ENCODE assay signal across 25 cellular contexts in the genomic region with DNA sequence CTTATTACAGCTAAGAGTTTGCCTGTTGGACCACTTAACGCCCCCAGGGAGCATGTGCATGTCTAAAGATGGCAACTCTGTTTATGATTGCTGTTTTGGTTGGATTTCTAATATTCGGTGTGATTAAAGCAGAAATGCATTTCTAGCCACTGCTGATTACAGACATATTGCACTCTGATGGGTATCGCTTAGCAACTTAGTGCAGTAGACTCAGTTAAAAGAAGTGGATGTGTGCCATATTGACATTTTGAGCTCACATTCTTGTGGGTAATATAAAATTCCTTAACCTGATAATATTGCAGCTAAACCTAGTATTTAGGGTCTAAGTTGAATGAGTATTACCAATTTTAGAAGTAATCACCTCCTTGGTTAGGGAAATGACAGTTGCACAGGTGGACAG. TPM values are rescaled to one million over a fixed set of nuclear protein-coding genes. Genes with fewer than 3 reads are reported as not detected.
DNase-seq lines count a peak whose midpoint lies in the region; FAIRE-seq and TF ChIP-seq lines count a peak whose summit lies in the region.
"Had no signal": no experiment of that assay in that cellular context is flagged by ENCODE, and none has a peak within 500 bp of the region (broad histone marks: within the 10 kb centered on the region; RNA-seq: fewer than 3 reads in every experiment).

No MANE protein-coding gene starts in this region.

- no peak overlapping the region for H3K4me3 ChIP-seq in cardiac fibroblast (replicated peaks in 1 of 2; ENCODE audit: low read depth in 2 of 2, low read length in 2 of 2)
- no peak overlapping the region for H3K4me3 ChIP-seq in small intestine (ENCODE audit: low read depth in 1 of 2, low read length in 2 of 2)
- H3K4me3 ChIP-seq: GM12878 had no signal

- no peaks in the 10 kb centered on the region for H3K4me1 ChIP-seq in small intestine (ENCODE audit: control insufficient read depth in 2 of 2, insufficient read depth in 1 of 2, low read depth in 1 of 2, low read length in 1 of 2)

- H3K9me3 ChIP-seq in small intestine (ENCODE audit: control insufficient read depth, low read depth): no peaks in the 10 kb centered on the region

- no peaks in the 10 kb centered on the region for H3K27me3 ChIP-seq in small intestine (ENCODE audit: control insufficient read depth in 2 of 2, insufficient read depth in 2 of 2, low read length in 2 of 2)

- H3K27ac ChIP-seq in small intestine (ENCODE audit: low read depth in 1 of 2, low read length in 1 of 2): no peak overlapping the region

- DNase-seq in EH (ENCODE audit: low read depth): peak; percentile 24
- peak; percentile 24 for DNase-seq in M059J (ENCODE audit: low read depth)
- peak; percentile 9 to 51 for DNase-seq in cardiac fibroblast (ENCODE audit: low read depth in 2 of 2)
- DNase-seq in fibroblast of the conjunctiva (ENCODE audit: low read depth): peak; percentile 8
- no peak for DNase-seq in C1 segment of cervical spinal cord (lab: John Stamatoyannopoulos, UW)
- no peak for DNase-seq in KG1 (lab: John Stamatoyannopoulos, UW)
- DNase-seq in mucosa of gallbladder (ENCODE audit: low spot score): no peak
- DNase-seq in small intestine: no peak
- DNase-seq: 8988T; ACHN; CD4-positive, CD25-positive, alpha-beta regulatory T cell; GOT3; MV-4-11; NCI-H1105 treated with DMSO at 0.1 percent for 48 hours; NCI-H146; NCI-H1930; NCI-H2107; NCI-H446 treated with DMSO at 0.1 percent for 48 hours; NCI-H526; NCI-H82; NK-92 treated with Interleukin-12 subunit alpha and Interleukin-12 subunit beta, amount 100 ng/mL, for 24 hours; PC-3 had no signal

- 86 to 91% (median 88%) methylated on average over 3 of the region's 3 CpGs for WGBS in small intestine, 3 donors

- H3K36me3 ChIP-seq in small intestine (ENCODE audit: control insufficient read depth in 2 of 2, insufficient read depth in 2 of 2, low read length in 2 of 2): no peaks in the 10 kb centered on the region

- no peak for FAIRE-seq in small intestine (lab: Jason Lieb, UNC)
- FAIRE-seq: D721Med, G401.6, GM12878 had no signal

- TF ChIP-seq CTCF in cardiac fibroblast (IDR thresholded peaks at IDR 0.05; ENCODE audit: low read depth, low read length): no peak

RNA-seq across cellular contexts. Expression of a gene that starts 4.3 kb away (rescaled TPM):
- total RNA-seq in M059J (2014; rRNA removed; shearing (Covaris generic)): 15.4 and 29.9 TPM in 2 replicates
- total RNA-seq in mucosa of gallbladder: 50.8 TPM
- polyA plus RNA-seq in small intestine: 10 to 100 TPM in 1 of 3 donors, 1 to 10 TPM in 2; 7.7 to 11.1 (median 7.8) TPM

Comparison
In these comparisons a context has a peak if more than half of its experiments do, and no peak if none do; other contexts are left out.
1. DNase-seq: peak in EH (single experiment), M059J (single experiment), cardiac fibroblast (2 of 2) and fibroblast of the conjunctiva (single experiment); none in C1 segment of cervical spinal cord (0 of 14), KG1 (single experiment), mucosa of gallbladder (single experiment) and small intestine (single experiment).